In the genomic region with DNA sequence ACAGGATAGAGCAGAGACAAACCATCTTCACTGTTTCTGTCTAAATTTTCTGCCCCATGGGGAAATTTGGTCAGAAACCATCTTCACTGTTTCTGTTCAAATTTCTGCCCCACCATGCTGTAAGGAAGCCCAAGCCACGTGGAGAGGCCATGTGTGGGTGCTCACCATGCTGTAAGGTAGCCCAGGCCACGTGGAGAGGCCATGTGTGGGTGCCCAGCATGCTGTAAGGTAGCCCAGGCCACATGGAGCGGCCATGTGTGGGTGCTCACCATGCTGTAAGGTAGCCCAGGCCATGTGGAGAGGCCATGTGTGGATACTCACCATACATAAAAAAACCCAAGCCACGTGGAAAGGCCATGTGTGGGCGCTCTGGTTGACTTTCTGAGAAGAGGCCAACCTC, we compare ENCODE assay signal across 9 cellular contexts.
"Had no signal": no experiment of that assay in that cellular context is flagged by ENCODE, and none has a peak within 500 bp of the region (broad histone marks: within the 10 kb centered on the region; RNA-seq: fewer than 3 reads in every experiment).

No MANE protein-coding gene starts in this region.

- ATAC-seq: K562 had no signal

- DNase-seq: GM23248, GOT3, H9, HCEC 1CT, IMR-90, KG1 had no signal

- H3K27ac Mint-ChIP-seq: H9 had no signal

- H3K4me3 ChIP-seq: GM23248, K562 had no signal

- H3K27ac ChIP-seq: GM23248, HL-60 had no signal

- FAIRE-seq: H54, K562 had no signal

- H3K4me3 Mint-ChIP-seq: H9 had no signal

- H2AFZ ChIP-seq: GM23248 had no signal

- H3K9ac ChIP-seq: GM23248 had no signal
